34 cellular contexts compared by ENCODE assay signal in the genomic region with DNA sequence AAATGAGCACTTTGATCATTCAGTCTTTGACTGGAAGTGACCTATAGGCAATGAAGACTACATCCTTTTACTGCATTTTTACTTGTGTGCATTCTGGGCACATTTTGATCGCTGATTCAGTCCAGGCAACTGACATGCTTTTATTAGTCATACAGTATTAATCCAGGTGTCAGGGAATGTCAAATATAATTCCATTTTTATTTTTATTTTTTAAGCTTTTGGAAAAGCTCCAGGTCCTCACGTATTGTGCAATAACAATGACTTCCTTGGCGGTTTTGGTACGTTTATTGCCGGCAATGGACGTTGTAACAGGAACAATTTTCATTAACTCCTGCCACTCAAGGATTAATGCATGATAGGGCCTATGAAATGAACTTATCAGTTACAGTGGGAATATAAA.
"Had no signal": no experiment of that assay in that cellular context is flagged by ENCODE, and none has a peak within 500 bp of the region (broad histone marks: within the 10 kb centered on the region; RNA-seq: fewer than 3 reads in every experiment).

No MANE protein-coding gene starts in this region.

- H2AFZ ChIP-seq: hepatocyte, neural progenitor cell, parathyroid adenoma had no signal

- H3K36me3 ChIP-seq: cardiac muscle cell, esophagus muscularis mucosa, gastroesophageal sphincter, lower lobe of right lung, neural progenitor cell, right atrium auricular region, spleen, suprapubic skin, tibial artery, upper lobe of right lung, WERI-Rb-1 had no signal

- H3K4me3 Mint-ChIP-seq: activated CD4-positive, alpha-beta memory T cell treated with anti-CD3 and anti-CD28 coated beads, Interleukin-2, amount 10 ng/mL, durations not matched to agents 7 days and 5 days; activated T-cell treated with anti-CD3 and anti-CD28 coated beads, Interleukin-2, amount 50 U/mL, for 24 hours; activated T-helper 17 cell treated with anti-CD3 and anti-CD28 coated beads, Interleukin-2, amount 50 U/mL, for 72 hours; effector memory CD8-positive, alpha-beta T cell; natural killer cell; neural progenitor cell; T-helper 1 cell treated with Interleukin-12 subunit alpha and Interleukin-12 subunit beta and Interleukin-4 antibody, amounts not matched to agents 30 μg/mL and 1 μg/mL, for 36 hours had no signal

- H3K4me3 ChIP-seq: body of pancreas, cardiac muscle cell, coronary artery, esophagus muscularis mucosa, gastroesophageal sphincter, hepatocyte, lower lobe of right lung, neural progenitor cell, psoas muscle, right atrium auricular region, spleen, suprapubic skin, tibial artery, upper lobe of right lung had no signal

- H3K9me3 Mint-ChIP-seq: activated naive CD4-positive, alpha-beta T cell treated with anti-CD3 and anti-CD28 coated beads, Interleukin-2, amount 50 U/mL, for 72 hours; activated T-cell treated with anti-CD3 and anti-CD28 coated beads, Interleukin-2, amount 50 U/mL, for 24 hours; activated T-helper 17 cell treated with anti-CD3 and anti-CD28 coated beads, Interleukin-2, amount 50 U/mL, for 72 hours; effector memory CD8-positive, alpha-beta T cell; neural progenitor cell; T-helper 1 cell treated with Interleukin-12 subunit alpha and Interleukin-12 subunit beta and Interleukin-4 antibody, amounts not matched to agents 30 μg/mL and 1 μg/mL, for 36 hours had no signal

- H3K4me1 ChIP-seq: body of pancreas, neural progenitor cell, parathyroid adenoma, upper lobe of right lung had no signal

- H3K9ac ChIP-seq: neural progenitor cell, parathyroid adenoma had no signal

- DNase-seq: activated CD4-positive, alpha-beta memory T cell treated with anti-CD3 and anti-CD28 coated beads, Interleukin-2, amount 10 ng/mL, durations not matched to agents 7 days and 5 days; activated CD4-positive, alpha-beta T cell treated with anti-CD3 and anti-CD28 coated beads for 48 hours; activated CD8-positive, alpha-beta memory T cell treated with anti-CD3 and anti-CD28 coated beads, Interleukin-2, amount 50 U/mL, for 48 hours; activated T-cell treated with anti-CD3 and anti-CD28 coated beads, Interleukin-2, amount 50 U/mL, for 24 hours; anterior cingulate cortex; body of pancreas; cerebellar nuclear complex; effector memory CD8-positive, alpha-beta T cell; lower lobe of right lung; mesendoderm; natural killer cell; occipital lobe; psoas muscle; spleen; stimulated activated naive CD4-positive, alpha-beta T cell; SW 1271; T-helper 9 cell; tibial artery; upper lobe of right lung; WERI-Rb-1 had no signal

- ATAC-seq: activated CD4-positive, CD25-positive, alpha-beta regulatory T cell treated with anti-CD3 and anti-CD28 coated beads, Interleukin-2, amount 50 U/mL, for 24 hours; activated naive CD4-positive, alpha-beta T cell treated with anti-CD3 and anti-CD28 coated beads, Interleukin-2, amount 50 U/mL, for 72 hours; activated T-helper 17 cell treated with anti-CD3 and anti-CD28 coated beads, Interleukin-2, amount 50 U/mL, for 72 hours; body of pancreas; effector memory CD8-positive, alpha-beta T cell; gastroesophageal sphincter; left lobe of liver; lower lobe of right lung; natural killer cell; psoas muscle; upper lobe of right lung had no signal

- H3K27ac Mint-ChIP-seq: activated CD4-positive, alpha-beta memory T cell treated with anti-CD3 and anti-CD28 coated beads, Interleukin-2, amount 10 ng/mL, durations not matched to agents 7 days and 5 days; activated naive CD4-positive, alpha-beta T cell treated with anti-CD3 and anti-CD28 coated beads, Interleukin-2, amount 50 U/mL, for 72 hours; activated T-cell treated with anti-CD3 and anti-CD28 coated beads, Interleukin-2, amount 50 U/mL, for 24 hours; activated T-helper 17 cell treated with anti-CD3 and anti-CD28 coated beads, Interleukin-2, amount 50 U/mL, for 72 hours; effector memory CD8-positive, alpha-beta T cell; natural killer cell; neural progenitor cell; T-helper 1 cell treated with Interleukin-12 subunit alpha and Interleukin-12 subunit beta and Interleukin-4 antibody, amounts not matched to agents 30 μg/mL and 1 μg/mL, for 36 hours had no signal

- H3K27me3 ChIP-seq: body of pancreas, cardiac muscle cell, esophagus muscularis mucosa, gastroesophageal sphincter, hepatocyte, neural progenitor cell, right atrium auricular region, spleen, suprapubic skin, tibial artery, upper lobe of right lung had no signal

- H3K9me3 ChIP-seq: body of pancreas, esophagus muscularis mucosa, gastroesophageal sphincter, lower lobe of right lung, psoas muscle, right atrium auricular region, spleen, suprapubic skin, tibial artery, upper lobe of right lung had no signal

- H3K36me3 Mint-ChIP-seq: activated naive CD4-positive, alpha-beta T cell treated with anti-CD3 and anti-CD28 coated beads, Interleukin-2, amount 50 U/mL, for 72 hours; natural killer cell; neural progenitor cell had no signal

- H3K79me2 ChIP-seq: hepatocyte, parathyroid adenoma had no signal

- H3K4me1 Mint-ChIP-seq: activated CD4-positive, alpha-beta memory T cell treated with anti-CD3 and anti-CD28 coated beads, Interleukin-2, amount 10 ng/mL, durations not matched to agents 7 days and 5 days; activated T-helper 17 cell treated with anti-CD3 and anti-CD28 coated beads, Interleukin-2, amount 50 U/mL, for 72 hours; natural killer cell; neural progenitor cell had no signal

- H3K27ac ChIP-seq: body of pancreas, cardiac muscle cell, coronary artery, esophagus muscularis mucosa, gastroesophageal sphincter, hepatocyte, lower lobe of right lung, neural progenitor cell, parathyroid adenoma, psoas muscle, right atrium auricular region, suprapubic skin, tibial artery, upper lobe of right lung, WERI-Rb-1 had no signal

- H3K27me3 Mint-ChIP-seq: activated CD4-positive, alpha-beta memory T cell treated with anti-CD3 and anti-CD28 coated beads, Interleukin-2, amount 10 ng/mL, durations not matched to agents 7 days and 5 days; activated T-cell treated with anti-CD3 and anti-CD28 coated beads, Interleukin-2, amount 50 U/mL, for 24 hours; activated T-helper 17 cell treated with anti-CD3 and anti-CD28 coated beads, Interleukin-2, amount 50 U/mL, for 72 hours; effector memory CD8-positive, alpha-beta T cell had no signal

- H3K4me2 ChIP-seq: hepatocyte, neural progenitor cell had no signal
